Comparison of ENCODE assay signal across 8 cellular contexts in the genomic region with DNA sequence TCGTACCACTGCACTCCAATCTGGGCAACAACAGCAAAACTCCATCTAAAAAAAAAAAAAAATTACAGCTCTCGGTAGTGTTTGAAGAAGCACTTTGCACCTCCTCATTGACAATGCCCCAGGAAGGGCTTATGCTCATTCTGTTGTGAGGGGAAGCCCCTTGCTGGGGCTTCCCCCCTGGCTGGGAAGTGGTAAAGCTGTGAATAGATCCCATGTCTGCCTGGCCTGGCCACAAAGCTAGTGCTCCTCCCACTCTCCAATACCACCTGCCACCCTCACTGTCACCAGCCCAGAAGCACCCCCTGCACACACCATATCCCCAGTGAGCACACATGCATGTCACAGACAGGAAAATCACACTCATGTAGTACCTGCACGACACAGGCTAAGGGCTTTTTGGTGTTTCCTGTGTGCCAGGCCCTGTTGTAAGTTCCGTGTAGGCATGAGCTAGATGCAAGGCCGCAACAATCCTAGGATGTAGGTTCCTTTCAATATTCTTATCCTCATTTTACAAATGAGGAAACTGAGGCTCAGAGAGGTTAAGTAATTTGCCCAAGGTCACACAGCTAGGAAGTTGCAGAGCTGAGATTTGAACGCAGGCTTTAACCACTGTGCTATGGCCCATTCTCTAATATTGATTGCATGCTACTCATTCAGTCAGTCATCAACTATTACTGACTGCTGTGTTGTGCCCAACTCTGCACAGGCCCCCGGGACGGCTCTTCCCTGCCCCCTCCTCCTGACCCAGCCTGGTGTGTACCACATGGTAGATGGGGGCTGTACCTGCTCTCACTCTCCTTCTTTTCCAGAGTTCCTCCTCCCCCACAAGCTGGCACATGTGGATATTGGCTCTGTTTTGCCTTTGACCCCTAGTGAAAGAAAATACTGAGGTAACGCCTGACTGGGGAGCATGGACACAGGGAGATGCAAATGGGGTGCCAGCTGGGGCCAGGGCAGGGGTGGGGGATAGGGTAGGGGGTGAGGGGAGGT. TPM values are rescaled to one million over a fixed set of nuclear protein-coding genes. Genes with fewer than 3 reads are reported as not detected.
DNase-seq lines count a peak whose midpoint lies in the region; ATAC-seq, FAIRE-seq and TF ChIP-seq lines count a peak whose summit lies in the region.

No MANE protein-coding gene starts in this region.

- H3K4me3 ChIP-seq in retinal pigment epithelial cell (ENCODE audit: low read length) (no peak overlapping the region), heart right ventricle (no peak overlapping the region)

- H3K27ac ChIP-seq in heart right ventricle: peak overlapping the region in 1 of 10 donors; percentile 62

- peak; percentile 32; the same call in 1 of the 3 replicates for TF ChIP-seq CTCF in GM12872 (IDR thresholded peaks at IDR 0.05; ENCODE audit: insufficient read depth, low read depth, low read length)
- TF ChIP-seq CTCF in retinal pigment epithelial cell (conservative IDR thresholded peaks at IDR 0.05; ENCODE audit: low read depth, low read length): peak; percentile 12
- no peak for TF ChIP-seq CTCF in heart right ventricle (IDR thresholded peaks at IDR 0.05)

- ATAC-seq in GM19468 (IDR thresholded peaks at IDR 0.05; ENCODE audit: extremely low read depth, unreplicated experiment) (peak; percentile 53), heart right ventricle (no peak)

- no peaks in the 10 kb centered on the region for H3K9me3 ChIP-seq in heart right ventricle

- DNase-seq in HTR-8/SVneo (ENCODE audit: insufficient read length, low spot score) (no peak), retinal pigment epithelial cell (ENCODE audit: low read depth) (no peak), HPDE6-E6E7 (ENCODE audit: extremely low spot score) (no peak), NCI-H2196 treated with DMSO at 0.1 percent for 48 hours (lab: John Stamatoyannopoulos, UW; ENCODE audit: unreplicated experiment) (no peak), heart right ventricle (no peak)
- peak; percentile 64 for DNase-seq in activated effector memory CD4-positive, alpha-beta T cell treated with anti-CD3 and anti-CD28 coated beads, Interleukin-2, amount 50 U/mL, for 16 hours

- FAIRE-seq in HTR-8/SVneo (lab: Jason Lieb, UNC): peak; percentile 48

- peaks cover 0 to 14% (median 10%) of the 10 kb centered on the region in 7 donors for H3K27me3 ChIP-seq in heart right ventricle

- H3K36me3 ChIP-seq in heart right ventricle: no peaks in the 10 kb centered on the region

- intact Hi-C loops in heart right ventricle (cut with DNase I): no loop called here

- 74 to 84% methylated on average over 9 of the region's 9 CpGs for WGBS in heart right ventricle, 2 donors

- peaks cover 3 to 61% (median 33%) of the 10 kb centered on the region in 9 donors for H3K4me1 ChIP-seq in heart right ventricle

RNA-seq across cellular contexts. Expression of gene COL1A1, which starts 11.9 kb away (rescaled TPM):
- 100 to 1,000 TPM in 1 of 10 donors, 10 to 100 TPM in 9; 31.7 to 455 (median 45.9) TPM for total RNA-seq in heart right ventricle
- polyA plus RNA-seq in heart right ventricle: 10 to 100 TPM; 30.2 to 81.5 TPM

RNA-seq across cellular contexts. Expression of gene SGCA, which starts 47.5 kb away (rescaled TPM):
- 100 to 1,000 TPM; 136 to 204 (median 158) TPM for total RNA-seq in heart right ventricle
- polyA plus RNA-seq in heart right ventricle: 100 to 1,000 TPM; 137 to 314 TPM

Comparison
In these comparisons a context has a peak if more than half of its experiments do, and no peak if none do; other contexts are left out.
1. CTCF ChIP-seq: peak in GM12872 (single experiment) and retinal pigment epithelial cell (single experiment); none in heart right ventricle (0 of 9).